1 cellular context compared by ENCODE assay signal in the genomic region with DNA sequence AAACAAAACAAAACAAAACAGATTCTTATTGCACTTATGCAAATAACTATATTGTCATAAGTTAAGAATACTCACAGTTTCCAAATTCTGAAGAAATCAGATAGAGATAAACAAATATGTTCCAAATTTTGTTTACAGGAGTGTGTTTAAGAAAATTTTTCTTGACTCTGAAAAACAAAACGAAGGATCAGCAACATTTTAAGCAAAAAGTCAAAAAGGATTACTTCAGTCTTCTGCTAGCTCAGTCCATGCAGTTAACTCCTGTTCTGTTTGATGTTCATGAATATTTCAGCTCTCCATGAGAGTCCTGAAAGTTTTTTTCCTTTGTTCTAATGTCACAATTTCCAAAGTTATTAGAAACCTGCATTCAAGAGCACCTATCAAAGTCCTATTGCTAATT.
A peak's percentile ranks its signal among the peaks of the same experiment; 100 is the strongest.
TF ChIP-seq lines count a peak whose summit lies in the region.

No MANE protein-coding gene starts in this region.

TF ChIP-seq in HEK293, 187 proteins besides CTCF, POLR2A, EP300 and RAD21 (continued from another document):
- peak; percentile 99 for TF ChIP-seq SETDB1 (IDR thresholded peaks at IDR 0.05; ENCODE audit: insufficient read length, low read length)
